ENCODE assay signal across 13 cellular contexts in the genomic region with DNA sequence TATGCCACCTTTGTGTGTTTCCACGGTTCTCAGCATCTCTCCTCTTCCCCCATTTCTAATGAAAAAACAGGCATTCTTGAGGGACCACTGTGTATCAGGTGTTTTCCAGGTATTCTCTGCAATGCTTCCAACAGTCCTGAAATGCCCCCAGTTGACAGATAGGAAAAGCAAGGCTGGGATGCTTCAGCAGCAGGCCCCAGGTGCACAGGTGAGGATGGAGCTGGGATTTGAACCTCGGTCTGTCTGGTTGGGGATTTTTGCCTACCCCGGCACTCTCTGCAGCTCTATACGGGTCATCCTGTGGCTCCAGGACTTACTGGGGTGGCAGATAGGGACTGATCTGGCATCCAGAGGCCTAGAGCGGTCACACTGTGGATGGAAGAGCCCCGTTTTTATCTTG.
A peak's percentile ranks its signal among the peaks of the same experiment; 100 is the strongest.
DNase-seq lines count a peak whose midpoint lies in the region; ATAC-seq, FAIRE-seq and TF ChIP-seq lines count a peak whose summit lies in the region.
"Had no signal": no experiment of that assay in that cellular context is flagged by ENCODE, and none has a peak within 500 bp of the region (broad histone marks: within the 10 kb centered on the region; RNA-seq: fewer than 3 reads in every experiment).

No MANE protein-coding gene starts in this region.

- TF ChIP-seq POLR2A in K562 (conservative IDR thresholded peaks at IDR 0.05): no peak

- WGBS in K562 (ENCODE audit: insufficient coverage, low coverage, missing lambda C conversion rate): 39% methylated on average over 6 of the region's 6 CpGs
- WGBS in trophoblast cell (ENCODE audit: extremely low coverage, insufficient coverage, insufficient read length): no CpG with 5 or more reads among the region's 6 CpGs

- no peak overlapping the region for H3K14ac ChIP-seq in trophoblast cell (ENCODE audit: low read length)

- TF ChIP-seq CTCF in CD14-positive monocyte (IDR thresholded peaks at IDR 0.05) (no peak), K562 (IDR thresholded peaks at IDR 0.05 in 2 of 3, conservative IDR thresholded peaks at IDR 0.05 in 1 of 3; ENCODE audit: insufficient read depth in 2 of 3, low read depth in 1 of 3, low read length in 3 of 3) (no peak), glutamatergic neuron (IDR thresholded peaks at IDR 0.05; ENCODE audit: partially characterized antibody, unreplicated experiment) (no peak), type B pancreatic cell (conservative IDR thresholded peaks at IDR 0.05) (no peak)

- no peak overlapping the region for H3K4ac ChIP-seq in trophoblast cell (ENCODE audit: low read depth, low read length)

- H3K9me3 ChIP-seq in K562 (replicated peaks; ENCODE audit: control insufficient read depth, insufficient read depth, low read depth, low read length): no peaks in the 10 kb centered on the region
- H3K9me3 ChIP-seq in trophoblast cell (ENCODE audit: insufficient read depth, low read depth, low read length): peaks cover 4% of the 10 kb centered on the region
- H3K9me3 ChIP-seq: BLaER1 treated with 17β-estradiol and CSF1 and Interleukin-3, amounts not matched to agents 10 nM and 100 nM had no signal

- no peak overlapping the region for H2AK5ac ChIP-seq in trophoblast cell (ENCODE audit: low read length)

- no peak overlapping the region for H4K8ac ChIP-seq in trophoblast cell (ENCODE audit: low read depth, low read length)

- CTCF ChIA-PET in K562 (lab: Yijun Ruan, JAX; ENCODE audit: low intra/inter-chr PET ratio): no interaction called here

- no peak overlapping the region for H3K9ac ChIP-seq in K562 (ENCODE audit: insufficient read depth in 1 of 2, low read depth in 2 of 2, low read length in 2 of 2)
- no peak overlapping the region for H3K9ac ChIP-seq in trophoblast cell (ENCODE audit: low read length)
- H3K9ac ChIP-seq: BLaER1 treated with 17β-estradiol and CSF1 and Interleukin-3, amounts not matched to agents 10 nM and 100 nM had no signal

- no peaks in the 10 kb centered on the region for H3K9me1 ChIP-seq in K562 (ENCODE audit: control insufficient read depth, insufficient read depth, low read length)

- no TSS peak for BruUV-seq in K562 (replicated peaks; lab: Mats Ljungman, UMichigan)

- H3K36me3 Mint-ChIP-seq in CD14-positive monocyte: no peaks in the 10 kb centered on the region
- H3K36me3 Mint-ChIP-seq in glutamatergic neuron (ENCODE audit: unreplicated experiment): no peaks in the 10 kb centered on the region
- no peaks in the 10 kb centered on the region for H3K36me3 Mint-ChIP-seq in type B pancreatic cell

- no peak for TF ChIP-seq RAD21 in K562 (CRISPR knock-in tag; conservative IDR thresholded peaks at IDR 0.05 in 1 of 2, IDR thresholded peaks at IDR 0.05 in 1 of 2)

- FAIRE-seq in K562 (lab: Jason Lieb, UNC): no peak

- H3K27ac ChIP-seq in K562 (ENCODE audit: extremely low read depth, low read depth, low read length) (no peak overlapping the region), trophoblast cell (ENCODE audit: low read depth, low read length) (no peak overlapping the region)
- H3K27ac ChIP-seq: BLaER1 treated with 17β-estradiol and CSF1 and Interleukin-3, amounts not matched to agents 10 nM and 100 nM had no signal

- H3K4me3 Mint-ChIP-seq in CD14-positive monocyte (no peak overlapping the region), glutamatergic neuron (ENCODE audit: unreplicated experiment) (no peak overlapping the region), type B pancreatic cell (no peak overlapping the region)
- H3K4me3 Mint-ChIP-seq: CD4-positive, alpha-beta T cell had no signal

- H4K91ac ChIP-seq in trophoblast cell (ENCODE audit: low read depth, low read length): no peak overlapping the region

- no peak overlapping the region for H3K23ac ChIP-seq in trophoblast cell (ENCODE audit: low read length)

- H3K79me2 ChIP-seq in K562 (ENCODE audit: control insufficient read depth, insufficient read depth, low read length) (peaks cover under 1% of the 10 kb centered on the region; the same call in 1 of the 3 replicates), trophoblast cell (ENCODE audit: control insufficient read depth, insufficient read depth, low read length, poor library complexity) (no peaks in the 10 kb centered on the region)

- peaks cover 6% of the 10 kb centered on the region for H3K4me1 Mint-ChIP-seq in CD14-positive monocyte
- peaks cover 39% of the 10 kb centered on the region for H3K4me1 Mint-ChIP-seq in glutamatergic neuron (ENCODE audit: low read depth, unreplicated experiment)
- peaks cover 21% of the 10 kb centered on the region for H3K4me1 Mint-ChIP-seq in type B pancreatic cell (ENCODE audit: unreplicated experiment)

- H2BK5ac ChIP-seq in trophoblast cell (ENCODE audit: low read depth, low read length, poor library complexity): no peak overlapping the region

- H3K36me3 ChIP-seq in K562 (ENCODE audit: control insufficient read depth, insufficient read depth, low read length) (no peaks in the 10 kb centered on the region), trophoblast cell (ENCODE audit: control insufficient read depth in 1 of 2, insufficient read depth in 2 of 2, low read length in 2 of 2) (no peaks in the 10 kb centered on the region)
- H3K36me3 ChIP-seq: BLaER1 treated with 17β-estradiol and CSF1 and Interleukin-3, amounts not matched to agents 10 nM and 100 nM had no signal

- H3K18ac ChIP-seq in trophoblast cell (ENCODE audit: low read length): no peak overlapping the region

- no peak overlapping the region for H2BK120ac ChIP-seq in trophoblast cell (ENCODE audit: insufficient read depth, low read length, poor library complexity)

- peaks cover 3% of the 10 kb centered on the region; the same call in 1 of the 2 replicates for H4K20me1 ChIP-seq in K562 (replicated peaks; ENCODE audit: control insufficient read depth, insufficient read depth, low read length)

- peaks cover 2% of the 10 kb centered on the region for H3K79me1 ChIP-seq in trophoblast cell (ENCODE audit: low read length)

- POLR2A ChIA-PET in K562 (lab: Yijun Ruan, JAX): interaction anchor here (0.9 to 1.2 kb wide), 2 partner anchors 10 to 120 kb away, joined by 4 to 5 read pairs; no protein-coding TSS in a partner anchor

- ATAC-seq in K562: no peak
- ATAC-seq: HCT116 had no signal

- intact Hi-C loops in CD14-positive monocyte (cut with micrococcal nuclease) (no loop called here), K562 (cut with micrococcal nuclease) (no loop called here)

- H3K27ac Mint-ChIP-seq in CD14-positive monocyte: no peak overlapping the region
- H3K27ac Mint-ChIP-seq in glutamatergic neuron (ENCODE audit: unreplicated experiment): peak overlapping the region; percentile 75
- H3K27ac Mint-ChIP-seq in type B pancreatic cell: no peak overlapping the region
- H3K27ac Mint-ChIP-seq: CD4-positive, alpha-beta T cell had no signal

- no peak overlapping the region for H3K4me2 ChIP-seq in K562 (ENCODE audit: insufficient read depth, low read length)
- H3K4me2 ChIP-seq in trophoblast cell (ENCODE audit: low read length): no peak overlapping the region

- no peak overlapping the region for H3K4me3 ChIP-seq in K562
- H3K4me3 ChIP-seq in trophoblast cell (ENCODE audit: low read depth, low read length): peak overlapping the region; percentile 34
- H3K4me3 ChIP-seq: BLaER1 treated with 17β-estradiol and CSF1 and Interleukin-3, amounts not matched to agents 10 nM and 100 nM had no signal

- DNase-seq in CD14-positive monocyte (ENCODE audit: low spot score): peak; percentile 11
- DNase-seq in K562 (ENCODE audit: extremely low read depth in 1 of 4, low spot score in 3 of 4): no peak
- no peak for DNase-seq in glutamatergic neuron
- DNase-seq in trophoblast cell: no peak
- DNase-seq in hypothalamus (lab: John Stamatoyannopoulos, UW): no peak
- no peak for DNase-seq in type B pancreatic cell (ENCODE audit: extremely low spot score, unreplicated experiment)
- no peak for DNase-seq in iPS-NIHi7 (ENCODE audit: extremely low spot score)
- DNase-seq: ACHN; Calu3; CD4-positive, alpha-beta T cell; DMS 273 treated with DMSO at 0.1 percent for 48 hours had no signal

- no peak overlapping the region for H2AFZ ChIP-seq in K562 (ENCODE audit: low read depth, low read length)
- H2AFZ ChIP-seq in trophoblast cell (ENCODE audit: insufficient read depth, low read length, poor library complexity): no peak overlapping the region

- H3K9me3 Mint-ChIP-seq in CD14-positive monocyte: peaks cover 0 to 2% (median 0%) of the 10 kb centered on the region in 7 donors
- H3K9me3 Mint-ChIP-seq in glutamatergic neuron (ENCODE audit: unreplicated experiment): peaks cover 11% of the 10 kb centered on the region
- no peaks in the 10 kb centered on the region for H3K9me3 Mint-ChIP-seq in type B pancreatic cell
- H3K9me3 Mint-ChIP-seq: CD4-positive, alpha-beta T cell had no signal

- H4K12ac ChIP-seq in trophoblast cell (ENCODE audit: low read depth, low read length): no peak overlapping the region

- H3K4me1 ChIP-seq in K562 (replicated peaks in 1 of 2; ENCODE audit: control insufficient read depth in 2 of 2, insufficient read depth in 2 of 2, low read length in 2 of 2) (peaks cover 19 to 61% of the 10 kb centered on the region in 2 experiments), trophoblast cell (ENCODE audit: control insufficient read depth in 1 of 2, insufficient read depth in 2 of 2, low read length in 2 of 2) (peaks cover 6 to 9% of the 10 kb centered on the region in 2 experiments)

- TF ChIP-seq EP300 in K562 (IDR thresholded peaks at IDR 0.05; ENCODE audit: low read length): no peak

- no peak overlapping the region for H2BK12ac ChIP-seq in trophoblast cell (ENCODE audit: low read length)

- H3K27me3 ChIP-seq in K562 (ENCODE audit: control insufficient read depth in 2 of 2, insufficient read depth in 2 of 2, low read length in 2 of 2): no peaks in the 10 kb centered on the region
- H3K27me3 ChIP-seq in trophoblast cell (ENCODE audit: insufficient read depth, low read length): no peaks in the 10 kb centered on the region

- peaks cover 3 to 6% (median 4%) of the 10 kb centered on the region in 3 donors for H3K27me3 Mint-ChIP-seq in CD14-positive monocyte (ENCODE audit: low read depth in 3 of 3)
- H3K27me3 Mint-ChIP-seq in glutamatergic neuron (ENCODE audit: unreplicated experiment): peaks cover 23% of the 10 kb centered on the region
- H3K27me3 Mint-ChIP-seq in type B pancreatic cell: no peaks in the 10 kb centered on the region
- H3K27me3 Mint-ChIP-seq: CD4-positive, alpha-beta T cell had no signal

- in situ Hi-C loops in K562 (cut with MboI): no loop called here
